ENCODE assay signal across 8 cellular contexts in genomic region chr6:169701218-169701952, GRCh38. TPM values are rescaled to one million over a fixed set of nuclear protein-coding genes. Genes with fewer than 3 reads are reported as not detected.
DNase-seq lines count a peak whose midpoint lies in the region; ATAC-seq and TF ChIP-seq lines count a peak whose summit lies in the region.

No MANE protein-coding gene starts in this region.

- CTCF ChIA-PET in T-cell (lab: Charles Lee) = interaction anchor here (0.8 to 2.0 kb wide), 6 partner anchors 20 to 852 kb away, joined by 3 to 5 read pairs (median 4); no protein-coding TSS in a partner anchor

- DNase-seq in NOMO-1 treated with dmso at 0.1 percent for 144 hours (lab: John Stamatoyannopoulos, UW; ENCODE audit: unreplicated experiment) (peak; percentile 39), NOMO-1 treated with DMSO at 0.1 percent for 48 hours (lab: John Stamatoyannopoulos, UW; ENCODE audit: unreplicated experiment) (no peak), T-cell (peak in 1 of 34 experiments; percentile 8), fibroblast of villous mesenchyme (ENCODE audit: low read depth) (peak; percentile 25), progenitor cell of endocrine pancreas (ENCODE audit: low spot score, unreplicated experiment) (no peak), NCI-H1930 (lab: John Stamatoyannopoulos, UW) (no peak)

- POLR2A ChIA-PET in T-cell (lab: Charles Lee) = interaction anchor here (0.6 to 2.6 kb wide), 7 partner anchors 21 to 54 kb away, joined by 3 to 22 read pairs (median 4); partner anchors contain the start of genes DYNLT2 (in 1 of the 2) and ERMARD (in 1 of the 2)

- no peak for TF ChIP-seq CTCF in fibroblast of villous mesenchyme (IDR thresholded peaks at IDR 0.05; ENCODE audit: insufficient read depth, low read depth, low read length)
- TF ChIP-seq CTCF in progenitor cell of endocrine pancreas (IDR thresholded peaks at IDR 0.05; ENCODE audit: unreplicated experiment) = no peak

- H3K9me3 Mint-ChIP-seq in T-cell (no peaks in the 10 kb centered on the region), progenitor cell of endocrine pancreas (ENCODE audit: low read depth) (peaks cover 4% of the 10 kb centered on the region)

- peaks cover 52 to 61% (median 54%) of the 10 kb centered on the region in 3 donors for H3K4me1 Mint-ChIP-seq in T-cell
- peaks cover 14% of the 10 kb centered on the region for H3K4me1 Mint-ChIP-seq in progenitor cell of endocrine pancreas (ENCODE audit: low read depth)

- H3K27me3 Mint-ChIP-seq in T-cell (no peaks in the 10 kb centered on the region), progenitor cell of endocrine pancreas (no peaks in the 10 kb centered on the region)

- H3K4me3 Mint-ChIP-seq in T-cell = peak overlapping the region; percentile 89 to 91 (median 89)
- H3K4me3 Mint-ChIP-seq in progenitor cell of endocrine pancreas (ENCODE audit: low read depth) = peak overlapping the region; percentile 91

- peak overlapping the region; percentile 93 for H3K4me3 ChIP-seq in fibroblast of villous mesenchyme (ENCODE audit: low read depth, low read length)

- ATAC-seq in HG02943 (IDR thresholded peaks at IDR 0.05; ENCODE audit: low read depth, unreplicated experiment) (peak; percentile 14), T-cell (replicated peaks in 1 of 4) (peak; percentile 3 to 10 (median 8)), HG02678 (IDR thresholded peaks at IDR 0.05; ENCODE audit: unreplicated experiment) (no peak)

- peak overlapping the region; percentile 84 to 86 for H3K27ac Mint-ChIP-seq in T-cell
- peak overlapping the region; percentile 90 for H3K27ac Mint-ChIP-seq in progenitor cell of endocrine pancreas

- peaks cover 5% of the 10 kb centered on the region for H3K36me3 Mint-ChIP-seq in T-cell
- H3K36me3 Mint-ChIP-seq in progenitor cell of endocrine pancreas (ENCODE audit: insufficient read depth) = peaks cover 7% of the 10 kb centered on the region

RNA-seq across cellular contexts. Expression of gene WDR27, which starts 0.4 kb away (rescaled TPM):
- total RNA-seq in T-cell (10 to 100 TPM; 39.7 to 71.5 (median 52.5) TPM), fibroblast of villous mesenchyme (14.8 and 18.1 TPM in 2 replicates), progenitor cell of endocrine pancreas (118 and 123 TPM in 2 replicates)

RNA-seq across cellular contexts. Expression of gene C6orf120, which starts 0.5 kb away (rescaled TPM):
- 10 to 100 TPM; 17.6 to 30.7 (median 26.2) TPM for total RNA-seq in T-cell
- total RNA-seq in fibroblast of villous mesenchyme = 47.0 and 57.9 TPM in 2 replicates
- 25.3 and 25.8 TPM in 2 replicates for total RNA-seq in progenitor cell of endocrine pancreas

RNA-seq across cellular contexts. Expression of gene PHF10, which starts 22.9 kb away (rescaled TPM):
- total RNA-seq in T-cell = 10 to 100 TPM; 77.8 to 94.1 (median 85.5) TPM
- total RNA-seq in fibroblast of villous mesenchyme = 13.5 and 17.7 TPM in 2 replicates
- 103 and 105 TPM in 2 replicates for total RNA-seq in progenitor cell of endocrine pancreas

RNA-seq across cellular contexts. Expression of gene DYNLT2, which starts 50.0 kb away (rescaled TPM):
- total RNA-seq in T-cell (1 to 10 TPM; 1.9 to 3.9 (median 2.7) TPM), fibroblast of villous mesenchyme (1.3 TPM in 2 replicates), progenitor cell of endocrine pancreas (1.6 and 1.8 TPM in 2 replicates)

RNA-seq across cellular contexts. Expression of gene ERMARD, which starts 50.0 kb away (rescaled TPM):
- 10 to 100 TPM; 24.7 to 35.7 (median 29.9) TPM for total RNA-seq in T-cell
- 15.8 and 28.5 TPM in 2 replicates for total RNA-seq in fibroblast of villous mesenchyme
- total RNA-seq in progenitor cell of endocrine pancreas = 30.3 and 33.4 TPM in 2 replicates

Comparison
In these comparisons a context has a peak if more than half of its experiments do, and no peak if none do; other contexts are left out.
1. DNase-seq: peak in NOMO-1 treated with dmso at 0.1 percent for 144 hours (single experiment) and fibroblast of villous mesenchyme (single experiment); none in NOMO-1 treated with DMSO at 0.1 percent for 48 hours (single experiment), progenitor cell of endocrine pancreas (single experiment) and NCI-H1930 (0 of 2).